In the genomic region with DNA sequence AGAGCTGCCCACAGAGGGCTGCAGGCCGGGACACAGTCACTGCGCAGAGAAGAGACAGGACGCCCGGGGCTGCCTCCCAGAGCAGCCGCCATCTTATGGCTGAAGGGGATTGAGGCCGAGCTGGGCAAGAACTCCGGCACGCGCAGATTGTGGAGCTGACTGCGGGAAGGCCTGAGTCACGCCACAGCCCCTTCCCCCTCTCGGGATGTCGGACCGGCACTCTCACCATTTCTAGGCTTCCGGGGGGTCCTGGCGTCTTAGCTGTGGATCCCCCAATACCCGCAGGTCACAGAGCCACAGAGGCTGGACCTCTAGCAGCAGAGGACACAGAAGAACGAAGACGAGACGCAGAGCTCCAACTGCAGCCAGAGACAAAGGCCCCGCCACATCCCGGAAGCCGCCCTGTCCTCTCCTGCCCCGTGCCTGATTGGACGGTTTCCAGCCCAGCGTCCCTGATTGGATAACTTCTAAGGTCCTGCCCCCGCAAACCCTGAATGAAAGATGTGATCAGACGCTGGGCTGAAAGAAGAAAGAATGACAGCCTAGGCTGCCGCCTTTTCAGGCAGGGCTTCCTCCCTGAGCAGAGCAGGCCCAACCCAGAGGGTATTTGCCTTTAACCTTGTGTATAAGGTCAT, we compare ENCODE assay signal across 8 cellular contexts. TPM values are rescaled to one million over a fixed set of nuclear protein-coding genes. Genes with fewer than 3 reads are reported as not detected.
DNase-seq lines count a peak whose midpoint lies in the region; ATAC-seq and TF ChIP-seq lines count a peak whose summit lies in the region.

A gene (minus strand): TSS at position 373 of the 635 bp plus-strand sequence. CDS start 144 bp downstream, at position 229.

- TF ChIP-seq RAD21 in neural cell (conservative IDR thresholded peaks at IDR 0.05), result peak; percentile 26

- peak; percentile 67 for TF ChIP-seq EP300 in neural cell (conservative IDR thresholded peaks at IDR 0.05; ENCODE audit: poor library complexity, severe bottlenecking)

- H3K27me3 Mint-ChIP-seq in CD4-positive, CD25-positive, alpha-beta regulatory T cell, result no peaks in the 10 kb centered on the region
- H3K27me3 Mint-ChIP-seq in stimulated activated naive CD8-positive, alpha-beta T cell treated with anti-CD3 and anti-CD28 coated beads, Interleukin-15, amount 100 ng/mL, for 72 hours, result no peaks in the 10 kb centered on the region

- peak within 1 kb of the TSS; percentile 91 for H3K9ac ChIP-seq in neural cell (ENCODE audit: low read length)

- H3K4me1 Mint-ChIP-seq in CD4-positive, CD25-positive, alpha-beta regulatory T cell, result peaks cover 3 to 41% (median 15%) of the 10 kb centered on the region in 4 donors
- H3K4me1 Mint-ChIP-seq in stimulated activated naive CD8-positive, alpha-beta T cell treated with anti-CD3 and anti-CD28 coated beads, Interleukin-15, amount 100 ng/mL, for 72 hours, result peaks cover 40% of the 10 kb centered on the region

- peak; percentile 84 to 96 (median 93) for DNase-seq in CD4-positive, CD25-positive, alpha-beta regulatory T cell
- DNase-seq in HS-5 (ENCODE audit: low read depth), result peak; percentile 70
- peak; percentile 83 for DNase-seq in RWPE2 (ENCODE audit: low spot score)
- DNase-seq in activated naive CD4-positive, alpha-beta T cell (lab: John Stamatoyannopoulos, UW), result peak; percentile 75 to 87 (median 82)
- peak; percentile 92 to 97 for DNase-seq in foreskin fibroblast
- DNase-seq in stimulated activated naive CD8-positive, alpha-beta T cell treated with anti-CD3 and anti-CD28 coated beads, Interleukin-15, amount 100 ng/mL, for 72 hours, result peak; percentile 92 to 96

- peaks cover 12 to 20% of the 10 kb centered on the region in 2 experiments for H3K9me3 ChIP-seq in CD4-positive, CD25-positive, alpha-beta regulatory T cell (ENCODE audit: control insufficient read depth in 2 of 2, low read length in 2 of 2)
- H3K9me3 ChIP-seq in RWPE2 (ENCODE audit: severe bottlenecking), result peaks cover 8% of the 10 kb centered on the region
- H3K9me3 ChIP-seq in neural cell (ENCODE audit: low read length), result peaks cover 2% of the 10 kb centered on the region

- no peaks in the 10 kb centered on the region for H3K9me2 ChIP-seq in neural cell (ENCODE audit: insufficient read depth, low read length)

- H3K4me3 Mint-ChIP-seq in CD4-positive, CD25-positive, alpha-beta regulatory T cell, result peak within 1 kb of the TSS; percentile 89 to 98 (median 98)
- peak within 1 kb of the TSS; percentile 100 for H3K4me3 Mint-ChIP-seq in stimulated activated naive CD8-positive, alpha-beta T cell treated with anti-CD3 and anti-CD28 coated beads, Interleukin-15, amount 100 ng/mL, for 72 hours

- peaks cover 14% of the 10 kb centered on the region for H3K36me3 ChIP-seq in CD4-positive, CD25-positive, alpha-beta regulatory T cell (ENCODE audit: control insufficient read depth, insufficient read depth, low read length)
- H3K36me3 ChIP-seq in RWPE2 (ENCODE audit: low read depth) (peaks cover 5% of the 10 kb centered on the region; the same call in 1 of the 2 replicates), neural cell (ENCODE audit: insufficient read depth, low read length) (peaks cover 17% of the 10 kb centered on the region)

- H2AFZ ChIP-seq in neural cell (ENCODE audit: low read depth, low read length), result peak within 1 kb of the TSS; percentile 95

- no peaks in the 10 kb centered on the region for H4K20me1 ChIP-seq in neural cell (ENCODE audit: insufficient read depth)

- H3K4me3 ChIP-seq in CD4-positive, CD25-positive, alpha-beta regulatory T cell (ENCODE audit: low read depth, low read length), result peak within 1 kb of the TSS; percentile 75
- H3K4me3 ChIP-seq in RWPE2 (ENCODE audit: severe bottlenecking), result peak within 1 kb of the TSS; percentile 39
- H3K4me3 ChIP-seq in foreskin fibroblast (ENCODE audit: low read depth in 1 of 2, low read length in 2 of 2), result peak within 1 kb of the TSS; percentile 58 to 62
- H3K4me3 ChIP-seq in neural cell (ENCODE audit: low read length), result peak within 1 kb of the TSS; percentile 80

- peaks cover 34% of the 10 kb centered on the region for H3K79me2 ChIP-seq in neural cell (replicated peaks; ENCODE audit: insufficient read depth, low read length)

- peaks cover 19% of the 10 kb centered on the region for H3K4me1 ChIP-seq in CD4-positive, CD25-positive, alpha-beta regulatory T cell (ENCODE audit: control insufficient read depth, insufficient read depth, low read length, poor library complexity, severe bottlenecking)
- no peaks in the 10 kb centered on the region for H3K4me1 ChIP-seq in RWPE2 (ENCODE audit: insufficient read depth, poor library complexity, severe bottlenecking)

- H3K27ac ChIP-seq in CD4-positive, CD25-positive, alpha-beta regulatory T cell (ENCODE audit: insufficient read depth, low read length, poor library complexity, severe bottlenecking), result peak within 1 kb of the TSS; percentile 81
- H3K27ac ChIP-seq in RWPE2 (ENCODE audit: poor library complexity, severe bottlenecking) (peak within 1 kb of the TSS; percentile 72), neural cell (ENCODE audit: low read length) (peak within 1 kb of the TSS; percentile 96)

- H3K36me3 Mint-ChIP-seq in CD4-positive, CD25-positive, alpha-beta regulatory T cell, result peaks cover 17% of the 10 kb centered on the region

- H3K9me3 Mint-ChIP-seq in CD4-positive, CD25-positive, alpha-beta regulatory T cell, result peaks cover 0 to 9% (median 0%) of the 10 kb centered on the region in 7 donors
- H3K9me3 Mint-ChIP-seq in stimulated activated naive CD8-positive, alpha-beta T cell treated with anti-CD3 and anti-CD28 coated beads, Interleukin-15, amount 100 ng/mL, for 72 hours, result peaks cover 2 to 3% of the 10 kb centered on the region in 2 donors

- peak within 1 kb of the TSS; percentile 62 for H3K4me2 ChIP-seq in neural cell (ENCODE audit: low read length)

- TF ChIP-seq CTCF in RWPE2 (IDR thresholded peaks at IDR 0.05; ENCODE audit: poor library complexity, severe bottlenecking), result no peak
- no peak for TF ChIP-seq CTCF in foreskin fibroblast (IDR thresholded peaks at IDR 0.05; ENCODE audit: low read depth, low read length)
- no peak for TF ChIP-seq CTCF in neural cell (IDR thresholded peaks at IDR 0.05; ENCODE audit: poor library complexity, severe bottlenecking)

- no peaks in the 10 kb centered on the region for H3K27me3 ChIP-seq in CD4-positive, CD25-positive, alpha-beta regulatory T cell (ENCODE audit: control insufficient read depth, insufficient read depth, low read length)
- H3K27me3 ChIP-seq in RWPE2 (ENCODE audit: insufficient read depth, poor library complexity, severe bottlenecking) (no peaks in the 10 kb centered on the region), neural cell (ENCODE audit: insufficient read depth, low read depth, low read length) (no peaks in the 10 kb centered on the region)

- peaks cover 5% of the 10 kb centered on the region for H3F3A ChIP-seq in neural cell (ENCODE audit: insufficient read depth, low read length, poor library complexity, severe bottlenecking)

- peak within 1 kb of the TSS; percentile 97 to 99 (median 99) for H3K27ac Mint-ChIP-seq in CD4-positive, CD25-positive, alpha-beta regulatory T cell
- H3K27ac Mint-ChIP-seq in stimulated activated naive CD8-positive, alpha-beta T cell treated with anti-CD3 and anti-CD28 coated beads, Interleukin-15, amount 100 ng/mL, for 72 hours, result peak within 1 kb of the TSS; percentile 99 to 100

- ATAC-seq in CD4-positive, CD25-positive, alpha-beta regulatory T cell (ENCODE audit: low read depth in 2 of 2), result peak; percentile 98 to 99
- ATAC-seq in GM19452 (IDR thresholded peaks at IDR 0.05; ENCODE audit: unreplicated experiment) (peak; percentile 93), RWPE2 (ENCODE audit: low read depth) (peak; percentile 97)
- ATAC-seq in stimulated activated naive CD8-positive, alpha-beta T cell treated with anti-CD3 and anti-CD28 coated beads, Interleukin-15, amount 100 ng/mL, for 72 hours, result peak; percentile 98

TF ChIP-seq in neural cell, 6 proteins besides CTCF, POLR2A, EP300 and RAD21:
- TF ChIP-seq, protein P1, sequence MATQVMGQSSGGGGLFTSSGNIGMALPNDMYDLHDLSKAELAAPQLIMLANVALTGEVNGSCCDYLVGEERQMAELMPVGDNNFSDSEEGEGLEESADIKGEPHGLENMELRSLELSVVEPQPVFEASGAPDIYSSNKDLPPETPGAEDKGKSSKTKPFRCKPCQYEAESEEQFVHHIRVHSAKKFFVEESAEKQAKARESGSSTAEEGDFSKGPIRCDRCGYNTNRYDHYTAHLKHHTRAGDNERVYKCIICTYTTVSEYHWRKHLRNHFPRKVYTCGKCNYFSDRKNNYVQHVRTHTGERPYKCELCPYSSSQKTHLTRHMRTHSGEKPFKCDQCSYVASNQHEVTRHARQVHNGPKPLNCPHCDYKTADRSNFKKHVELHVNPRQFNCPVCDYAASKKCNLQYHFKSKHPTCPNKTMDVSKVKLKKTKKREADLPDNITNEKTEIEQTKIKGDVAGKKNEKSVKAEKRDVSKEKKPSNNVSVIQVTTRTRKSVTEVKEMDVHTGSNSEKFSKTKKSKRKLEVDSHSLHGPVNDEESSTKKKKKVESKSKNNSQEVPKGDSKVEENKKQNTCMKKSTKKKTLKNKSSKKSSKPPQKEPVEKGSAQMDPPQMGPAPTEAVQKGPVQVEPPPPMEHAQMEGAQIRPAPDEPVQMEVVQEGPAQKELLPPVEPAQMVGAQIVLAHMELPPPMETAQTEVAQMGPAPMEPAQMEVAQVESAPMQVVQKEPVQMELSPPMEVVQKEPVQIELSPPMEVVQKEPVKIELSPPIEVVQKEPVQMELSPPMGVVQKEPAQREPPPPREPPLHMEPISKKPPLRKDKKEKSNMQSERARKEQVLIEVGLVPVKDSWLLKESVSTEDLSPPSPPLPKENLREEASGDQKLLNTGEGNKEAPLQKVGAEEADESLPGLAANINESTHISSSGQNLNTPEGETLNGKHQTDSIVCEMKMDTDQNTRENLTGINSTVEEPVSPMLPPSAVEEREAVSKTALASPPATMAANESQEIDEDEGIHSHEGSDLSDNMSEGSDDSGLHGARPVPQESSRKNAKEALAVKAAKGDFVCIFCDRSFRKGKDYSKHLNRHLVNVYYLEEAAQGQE (IDR thresholded peaks at IDR 0.05; ENCODE audit: borderline replicate concordance), result peak; percentile 82
- TF ChIP-seq MXI1 (conservative IDR thresholded peaks at IDR 0.05; ENCODE audit: poor library complexity, severe bottlenecking), result peak; percentile 84
- peak; percentile 97 for TF ChIP-seq POLR2AphosphoS5 (IDR thresholded peaks at IDR 0.05)
- TF ChIP-seq TAF1 (IDR thresholded peaks at IDR 0.05; ENCODE audit: low read depth), result peak; percentile 96
- TF ChIP-seq EZH2 (IDR thresholded peaks at IDR 0.05; ENCODE audit: borderline replicate concordance, insufficient read depth, low read length, poor library complexity, severe bottlenecking), result no peak
- TF ChIP-seq SMC3 (conservative IDR thresholded peaks at IDR 0.05; ENCODE audit: poor library complexity), result no peak

RNA-seq across cellular contexts. Expression of the gene that starts here (rescaled TPM):
- 25.6 TPM for total RNA-seq in CD4-positive, CD25-positive, alpha-beta regulatory T cell
- polyA plus RNA-seq in CD4-positive, CD25-positive, alpha-beta regulatory T cell, result 10 to 100 TPM; 12.2 to 15.4 (median 13.9) TPM
- polyA plus RNA-seq in neural cell, result 16.3 and 18.1 TPM in 2 replicates
- polyA minus RNA-seq in neural cell, result 66.0 and 82.2 TPM in 2 replicates

Comparison
In these comparisons a context has a peak if more than half of its experiments do, and no peak if none do; other contexts are left out.
1. Peak in every context shown above with its lines: DNase-seq, ATAC-seq, H3K4me3 ChIP-seq and H3K27ac ChIP-seq.